ENCODE assay signal across 11 cellular contexts in genomic region chr5:157544623-157544989, GRCh38. TPM values are rescaled to one million over a fixed set of nuclear protein-coding genes. Genes with fewer than 3 reads are reported as not detected.
DNase-seq lines count a peak whose midpoint lies in the region; ATAC-seq and TF ChIP-seq lines count a peak whose summit lies in the region.
"Had no signal": no experiment of that assay in that cellular context is flagged by ENCODE, and none has a peak within 500 bp of the region (broad histone marks: within the 10 kb centered on the region; RNA-seq: fewer than 3 reads in every experiment).

No MANE protein-coding gene starts in this region.

- TF ChIP-seq POLR2A in adrenal gland (IDR thresholded peaks at IDR 0.05) (no peak), vagina (IDR thresholded peaks at IDR 0.05) (no peak)

- peak overlapping the region; percentile 5 for H3K9ac ChIP-seq in muscle layer of colon (ENCODE audit: low read length)

- no peaks in the 10 kb centered on the region for H3K9me3 Mint-ChIP-seq in naive thymus-derived CD8-positive, alpha-beta T cell

- peak overlapping the region in 2 of 10 donors; percentile 78 to 90 for H3K27ac Mint-ChIP-seq in naive thymus-derived CD8-positive, alpha-beta T cell

- H3K27me3 ChIP-seq in left ventricle myocardium inferior (ENCODE audit: low read depth) (no peaks in the 10 kb centered on the region), adrenal gland (no peaks in the 10 kb centered on the region), muscle layer of colon (ENCODE audit: control insufficient read depth in 1 of 2, insufficient read depth in 2 of 2, low read length in 2 of 2) (no peaks in the 10 kb centered on the region), vagina (no peaks in the 10 kb centered on the region)
- H3K27me3 ChIP-seq: breast epithelium had no signal

- WGBS in adrenal gland, 4 donors: 84 to 88% (median 86%) methylated on average over 7 of the region's 7 CpGs

- peaks cover 97% of the 10 kb centered on the region for H3K4me1 ChIP-seq in left ventricle myocardium inferior
- H3K4me1 ChIP-seq in adrenal gland (replicated peaks in 1 of 2): peaks cover 11 to 43% of the 10 kb centered on the region in 2 donors
- peaks cover 100% of the 10 kb centered on the region for H3K4me1 ChIP-seq in muscle layer of colon (ENCODE audit: insufficient read depth, low read length)
- H3K4me1 ChIP-seq in vagina: peaks cover 90% of the 10 kb centered on the region
- H3K4me1 ChIP-seq: breast epithelium had no signal

- H3K27me3 Mint-ChIP-seq in naive thymus-derived CD8-positive, alpha-beta T cell: peaks cover 0 to 9% (median 3%) of the 10 kb centered on the region in 5 donors

- intact Hi-C loops in left ventricle myocardium inferior (cut with micrococcal nuclease): no loop called here
- intact Hi-C loops in Right ventricle myocardium superior (cut with DNase I): no loop called here
- intact Hi-C loops in adrenal gland (cut with DNase I): no loop called here
- intact Hi-C loops in vagina (cut with DNase I): no loop called here

- TF ChIP-seq CTCF in left ventricle myocardium inferior (IDR thresholded peaks at IDR 0.05; ENCODE audit: borderline replicate concordance): no peak
- no peak for TF ChIP-seq CTCF in adrenal gland (IDR thresholded peaks at IDR 0.05)
- TF ChIP-seq CTCF in vagina (IDR thresholded peaks at IDR 0.05): no peak

- H3K27ac ChIP-seq in left ventricle myocardium inferior (replicated peaks) (peak overlapping the region; percentile 68), adrenal gland (peak overlapping the region in 3 of 5 donors; percentile 21 to 39 (median 35)), muscle layer of colon (ENCODE audit: low read depth, low read length) (peak overlapping the region; percentile 92), vagina (peak overlapping the region; percentile 7)

- POLR2A ChIA-PET in naive thymus-derived CD8-positive, alpha-beta T cell (lab: Charles Lee): no interaction called here

- ATAC-seq in Right ventricle myocardium superior (ENCODE audit: poor library complexity): no peak
- ATAC-seq in naive thymus-derived CD8-positive, alpha-beta T cell: no peak
- ATAC-seq in HG03159 (IDR thresholded peaks at IDR 0.05; ENCODE audit: unreplicated experiment): no peak

- H3K9me3 ChIP-seq in left ventricle myocardium inferior (replicated peaks) (no peaks in the 10 kb centered on the region), adrenal gland (replicated peaks in 1 of 3) (no peaks in the 10 kb centered on the region), muscle layer of colon (ENCODE audit: low read length) (no peaks in the 10 kb centered on the region), vagina (no peaks in the 10 kb centered on the region)
- H3K9me3 ChIP-seq: breast epithelium had no signal

- peaks cover 0 to 86% (median 0%) of the 10 kb centered on the region in 4 donors for H3K4me1 Mint-ChIP-seq in naive thymus-derived CD8-positive, alpha-beta T cell

- H3K36me3 Mint-ChIP-seq in naive thymus-derived CD8-positive, alpha-beta T cell: no peaks in the 10 kb centered on the region

- H3K4me3 Mint-ChIP-seq in naive thymus-derived CD8-positive, alpha-beta T cell: peak overlapping the region in 2 of 10 donors; percentile 55 to 58

- H3K4me3 ChIP-seq in left ventricle myocardium inferior (no peak overlapping the region), adrenal gland (no peak overlapping the region), muscle layer of colon (ENCODE audit: low read depth in 1 of 2, low read length in 2 of 2) (no peak overlapping the region), vagina (no peak overlapping the region)
- H3K4me3 ChIP-seq: breast epithelium had no signal

- H3K36me3 ChIP-seq in left ventricle myocardium inferior: no peaks in the 10 kb centered on the region
- H3K36me3 ChIP-seq in adrenal gland (replicated peaks in 1 of 2): no peaks in the 10 kb centered on the region
- H3K36me3 ChIP-seq in muscle layer of colon (ENCODE audit: insufficient read depth, low read length): no peaks in the 10 kb centered on the region
- H3K36me3 ChIP-seq in vagina: no peaks in the 10 kb centered on the region
- H3K36me3 ChIP-seq: breast epithelium had no signal

- DNase-seq in left ventricle myocardium inferior (no peak), Right ventricle myocardium superior (no peak), adrenal gland (no peak), vagina (ENCODE audit: extremely low spot score in 2 of 2) (no peak), DMS53 treated with DMSO at 0.1 percent for 48 hours (lab: John Stamatoyannopoulos, UW; ENCODE audit: unreplicated experiment) (no peak)
- no peak for DNase-seq in naive thymus-derived CD8-positive, alpha-beta T cell
- DNase-seq: activated CD8-positive, alpha-beta memory T cell treated with anti-CD3 and anti-CD28 coated beads, Interleukin-2, amount 50 U/mL, for 4 hours; midbrain had no signal

RNA-seq across cellular contexts. Expression of gene ADAM19, which starts 31.0 kb away (rescaled TPM):
- total RNA-seq in left ventricle myocardium inferior (17.7 TPM), Right ventricle myocardium superior (8.4 TPM), adrenal gland (10 to 100 TPM in 1 of 8 donors, 1 to 10 TPM in 7; 4.3 to 15.1 (median 6.4) TPM), vagina (4.9 TPM)
- 1 to 10 TPM; 2.2 to 4.3 (median 2.6) TPM for polyA plus RNA-seq in adrenal gland
- total RNA-seq in naive thymus-derived CD8-positive, alpha-beta T cell: 1 to 10 TPM; 3.6 TPM
- polyA plus RNA-seq in naive thymus-derived CD8-positive, alpha-beta T cell: under 1 TPM in 2 of 3 donors, not detected in 1; 0.08 to 0.14 TPM

Comparison
In these comparisons a context has a peak if more than half of its experiments do, and no peak if none do; other contexts are left out.
1. H3K27ac ChIP-seq: peak in every context shown above with its lines; median percentile 92 in muscle layer of colon; 68 in left ventricle myocardium inferior; 35 in adrenal gland; 7 in vagina.